In genomic region chr3:67067251-67067650, GRCh38 we compare ENCODE assay signal across 15 cellular contexts.
DNase-seq lines count a peak whose midpoint lies in the region; ATAC-seq and TF ChIP-seq lines count a peak whose summit lies in the region.
"Had no signal": no experiment of that assay in that cellular context is flagged by ENCODE, and none has a peak within 500 bp of the region (broad histone marks: within the 10 kb centered on the region; RNA-seq: fewer than 3 reads in every experiment).

No MANE protein-coding gene starts in this region.

- DNase-seq in NCI-H526 treated with DMSO at 0.1 percent for 48 hours (lab: John Stamatoyannopoulos, UW) (peak; percentile 48), hippocampal formation (lab: John Stamatoyannopoulos, UW) (no peak), SHP77 treated with DMSO at 0.1 percent for 48 hours (lab: John Stamatoyannopoulos, UW) (no peak), omental fat pad (ENCODE audit: low spot score) (no peak)
- DNase-seq: activated CD4-positive, alpha-beta memory T cell treated with anti-CD3 and anti-CD28 coated beads, Interleukin-2, amount 10 ng/mL, durations not matched to agents 7 days and 5 days; activated gamma-delta T cell; C1 segment of cervical spinal cord; glutamatergic neuron; NCI-H446 treated with DMSO at 0.1 percent for 48 hours had no signal

- no peak for TF ChIP-seq CTCF in omental fat pad (IDR thresholded peaks at IDR 0.05)

- ATAC-seq in GM18909 (IDR thresholded peaks at IDR 0.05; ENCODE audit: poor library complexity, unreplicated experiment) = peak; percentile 83
- ATAC-seq in GM21717 (IDR thresholded peaks at IDR 0.05; ENCODE audit: unreplicated experiment) = peak; percentile 91
- peak; percentile 52 for ATAC-seq in HG03097 (IDR thresholded peaks at IDR 0.05; ENCODE audit: low FRiP score, unreplicated experiment)
- ATAC-seq in GM21825 (IDR thresholded peaks at IDR 0.05; ENCODE audit: unreplicated experiment) = no peak
- ATAC-seq in omental fat pad (ENCODE audit: low FRiP score) = no peak
- ATAC-seq: natural killer cell treated with Interleukin-12 subunit alpha and Interleukin-12 subunit beta and Interleukin-15 and Interleukin-18, amount 100 ng/mL, for 72 hours; sciatic nerve had no signal

Comparison
In these comparisons a context has a peak if more than half of its experiments do, and no peak if none do; other contexts are left out.
1. ATAC-seq: peak in GM18909 (single experiment), GM21717 (single experiment) and HG03097 (single experiment); none in GM21825 (single experiment) and omental fat pad (single experiment).